Comparison of ENCODE assay signal across 9 cellular contexts in genomic region chr1:177945943-177946650, GRCh38. TPM values are rescaled to one million over a fixed set of nuclear protein-coding genes. Genes with fewer than 3 reads are reported as not detected.
DNase-seq lines count a peak whose midpoint lies in the region; ATAC-seq and TF ChIP-seq lines count a peak whose summit lies in the region.
"Had no signal": no experiment of that assay in that cellular context is flagged by ENCODE, and none has a peak within 500 bp of the region (broad histone marks: within the 10 kb centered on the region; RNA-seq: fewer than 3 reads in every experiment).

No MANE protein-coding gene starts in this region.

- peak; percentile 72 for ATAC-seq in GM21360 (IDR thresholded peaks at IDR 0.05; ENCODE audit: unreplicated experiment)

- no peaks in the 10 kb centered on the region; the same call in 1 of the 2 replicates for H3K27me3 ChIP-seq in PC-9 (ENCODE audit: insufficient read depth, low read depth)
- H3K27me3 ChIP-seq in testis, result no peaks in the 10 kb centered on the region
- H3K27me3 ChIP-seq: BLaER1 treated with 17β-estradiol and CSF1 and Interleukin-3, amounts not matched to agents 10 nM and 100 nM had no signal

- no peak overlapping the region for H2AFZ ChIP-seq in PC-9

- peak; percentile 87 for TF ChIP-seq CTCF in PC-9 (conservative IDR thresholded peaks at IDR 0.05)
- TF ChIP-seq CTCF in testis (IDR thresholded peaks at IDR 0.05), result peak; percentile 64 to 76 (median 68)

- POLR2A ChIA-PET in PC-9 (lab: Charles Lee; ENCODE audit: unreplicated experiment), result interaction anchor here (0.6 kb wide), 1 partner anchor 992 kb away, joined by 4 read pairs; no protein-coding TSS in a partner anchor

- H3K4me2 ChIP-seq in PC-9, result no peak overlapping the region
- H3K4me2 ChIP-seq: BLaER1 treated with 17β-estradiol and CSF1 and Interleukin-3, amounts not matched to agents 10 nM and 100 nM had no signal

- H3K9me2 ChIP-seq in PC-9 (ENCODE audit: insufficient read depth), result no peaks in the 10 kb centered on the region

- in situ Hi-C loops in KBM-7 (cut with MboI; ENCODE audit: low pct_unique_long_range_greater_than_20kb, low sequenced_read_pairs) (no loop called here), T47D (cut with HindIII; ENCODE audit: low pct_unique_long_range_greater_than_20kb, low sequenced_read_pairs) (no loop called here)

- H3K4me3 ChIP-seq in PC-9, result no peak overlapping the region
- no peak overlapping the region for H3K4me3 ChIP-seq in testis
- H3K4me3 ChIP-seq: BLaER1 treated with 17β-estradiol and CSF1 and Interleukin-3, amounts not matched to agents 10 nM and 100 nM had no signal

- no peak for TF ChIP-seq POLR2A in testis (IDR thresholded peaks at IDR 0.05)

- CTCF ChIA-PET in PC-9 (lab: Charles Lee), result no interaction called here

- intact Hi-C loops in PC-9 (cut with micrococcal nuclease; ENCODE audit: unreplicated experiment) (loop anchor here (5.0 to 10.0 kb wide), 5 partner anchors 161 to 1569 kb away; partner anchors contain the start of gene AXDND1), testis (cut with DNase I; ENCODE audit: low total_unique reads) (loop anchor here (10.0 kb wide), 1 partner anchor 1051 kb away; no protein-coding TSS in a partner anchor)

- H3K36me3 ChIP-seq in PC-9 (ENCODE audit: low read depth), result no peaks in the 10 kb centered on the region
- no peaks in the 10 kb centered on the region for H3K36me3 ChIP-seq in testis (ENCODE audit: low read depth, missing control alignments)
- H3K36me3 ChIP-seq: BLaER1 treated with 17β-estradiol and CSF1 and Interleukin-3, amounts not matched to agents 10 nM and 100 nM had no signal

- no peaks in the 10 kb centered on the region for H3F3A ChIP-seq in PC-9 (ENCODE audit: insufficient read depth, low read depth)

- no peak overlapping the region for H3K27ac ChIP-seq in PC-9
- no peak overlapping the region for H3K27ac ChIP-seq in testis
- H3K27ac ChIP-seq: BLaER1 treated with 17β-estradiol and CSF1 and Interleukin-3, amounts not matched to agents 10 nM and 100 nM had no signal

- H3K4me1 ChIP-seq in PC-9 (replicated peaks; ENCODE audit: insufficient read depth) (no peaks in the 10 kb centered on the region), testis (peaks cover 6% of the 10 kb centered on the region)

- WGBS in testis, 2 donors, result 56 to 63% methylated on average over 12 of the region's 12 CpGs

- H3K9me3 ChIP-seq in PC-9 (ENCODE audit: insufficient read depth, low read depth) (no peaks in the 10 kb centered on the region), testis (no peaks in the 10 kb centered on the region)
- H3K9me3 ChIP-seq: BLaER1 treated with 17β-estradiol and CSF1 and Interleukin-3, amounts not matched to agents 10 nM and 100 nM had no signal

- no peaks in the 10 kb centered on the region for H3K79me2 ChIP-seq in PC-9 (ENCODE audit: low read depth)

- no peaks in the 10 kb centered on the region for H4K20me1 ChIP-seq in PC-9 (ENCODE audit: insufficient read depth)
- H4K20me1 ChIP-seq: BLaER1 treated with 17β-estradiol and CSF1 and Interleukin-3, amounts not matched to agents 10 nM and 100 nM had no signal

- no TSS peak for BruUV-seq in PC-9 (replicated peaks; lab: Mats Ljungman, UMichigan)

- DNase-seq in NCI-H146 (lab: John Stamatoyannopoulos, UW), result peak; percentile 54
- DNase-seq in NCI-H146 treated with DMSO at 0.1 percent for 48 hours (lab: John Stamatoyannopoulos, UW; ENCODE audit: unreplicated experiment), result no peak
- peak; percentile 76 for DNase-seq in KBM-7
- DNase-seq in PC-9, result peak; percentile 38 to 57
- DNase-seq in T47D (ENCODE audit: low read depth in 1 of 2, low spot score in 1 of 2), result peak; percentile 41 to 74
- peak; percentile 37 for DNase-seq in kidney glomerular epithelial cell (lab: John Stamatoyannopoulos, UW)
- peak; percentile 61 for DNase-seq in testis

RNA-seq across cellular contexts. Expression of gene SEC16B, which starts 23.8 kb away (rescaled TPM):
- total RNA-seq in PC-9 (2021) (2.0 and 4.4 TPM in 2 replicates), testis (1 to 10 TPM; 4.8 to 5.9 TPM)
- 4.3 TPM for polyA plus RNA-seq in testis (ENCODE audit: insufficient read depth, low read depth, low replicate concordance)
